Comparison of ENCODE assay signal across 8 cellular contexts in genomic region chr2:101223814-101224231, GRCh38. TPM values are rescaled to one million over a fixed set of nuclear protein-coding genes. Genes with fewer than 3 reads are reported as not detected.
DNase-seq lines count a peak whose midpoint lies in the region; ATAC-seq and TF ChIP-seq lines count a peak whose summit lies in the region.
"Had no signal": no experiment of that assay in that cellular context is flagged by ENCODE, and none has a peak within 500 bp of the region (broad histone marks: within the 10 kb centered on the region; RNA-seq: fewer than 3 reads in every experiment).

No MANE protein-coding gene starts in this region.

- TF ChIP-seq POLR2A in Raji (IDR thresholded peaks at IDR 0.05; ENCODE audit: insufficient read depth, low read depth, low read length): peak; percentile 28; the same call in 1 of the 2 replicates

- DNase-seq in activated naive CD8-positive, alpha-beta T cell treated with anti-CD3 and anti-CD28 coated beads for 36 hours: peak; percentile 37
- no peak for DNase-seq in globus pallidus (ENCODE audit: low spot score)
- DNase-seq in DMS 273 treated with DMSO at 0.1 percent for 48 hours (lab: John Stamatoyannopoulos, UW): no peak
- DNase-seq: pancreas had no signal

- no peak overlapping the region for H3K4me3 Mint-ChIP-seq in activated naive CD8-positive, alpha-beta T cell treated with anti-CD3 and anti-CD28 coated beads for 36 hours
- peak overlapping the region; percentile 36 for H3K4me3 Mint-ChIP-seq in stimulated activated naive CD8-positive, alpha-beta T cell treated with anti-CD3 and anti-CD28 coated beads, Interleukin-15, Interleukin-2, amounts not matched to agents 100 ng/mL and 50 ng/mL, for 24 hours

- H3K9me3 Mint-ChIP-seq in activated naive CD8-positive, alpha-beta T cell treated with anti-CD3 and anti-CD28 coated beads for 36 hours: peaks cover 17% of the 10 kb centered on the region
- H3K9me3 Mint-ChIP-seq in stimulated activated naive CD8-positive, alpha-beta T cell treated with anti-CD3 and anti-CD28 coated beads, Interleukin-15, Interleukin-2, amounts not matched to agents 100 ng/mL and 50 ng/mL, for 24 hours: peaks cover 5% of the 10 kb centered on the region

- ATAC-seq in GM19025 (IDR thresholded peaks at IDR 0.05; ENCODE audit: low read depth, unreplicated experiment) (peak; percentile 96), HG03060 (IDR thresholded peaks at IDR 0.05; ENCODE audit: low read depth, unreplicated experiment) (peak; percentile 96)

- no peaks in the 10 kb centered on the region for H3K27me3 Mint-ChIP-seq in activated naive CD8-positive, alpha-beta T cell treated with anti-CD3 and anti-CD28 coated beads for 36 hours
- no peaks in the 10 kb centered on the region for H3K27me3 Mint-ChIP-seq in stimulated activated naive CD8-positive, alpha-beta T cell treated with anti-CD3 and anti-CD28 coated beads, Interleukin-15, Interleukin-2, amounts not matched to agents 100 ng/mL and 50 ng/mL, for 24 hours

- H3K4me1 Mint-ChIP-seq in activated naive CD8-positive, alpha-beta T cell treated with anti-CD3 and anti-CD28 coated beads for 36 hours: peaks cover 19% of the 10 kb centered on the region
- H3K4me1 Mint-ChIP-seq in stimulated activated naive CD8-positive, alpha-beta T cell treated with anti-CD3 and anti-CD28 coated beads, Interleukin-15, Interleukin-2, amounts not matched to agents 100 ng/mL and 50 ng/mL, for 24 hours (ENCODE audit: low read depth): peaks cover 14% of the 10 kb centered on the region

- peak overlapping the region; percentile 65 for H3K27ac Mint-ChIP-seq in activated naive CD8-positive, alpha-beta T cell treated with anti-CD3 and anti-CD28 coated beads for 36 hours
- H3K27ac Mint-ChIP-seq in stimulated activated naive CD8-positive, alpha-beta T cell treated with anti-CD3 and anti-CD28 coated beads, Interleukin-15, Interleukin-2, amounts not matched to agents 100 ng/mL and 50 ng/mL, for 24 hours: peak overlapping the region; percentile 12

- peaks cover 9% of the 10 kb centered on the region for H3K36me3 Mint-ChIP-seq in activated naive CD8-positive, alpha-beta T cell treated with anti-CD3 and anti-CD28 coated beads for 36 hours
- peaks cover 3% of the 10 kb centered on the region for H3K36me3 Mint-ChIP-seq in stimulated activated naive CD8-positive, alpha-beta T cell treated with anti-CD3 and anti-CD28 coated beads, Interleukin-15, Interleukin-2, amounts not matched to agents 100 ng/mL and 50 ng/mL, for 24 hours (ENCODE audit: low read depth)

RNA-seq across cellular contexts. Expression of gene CNOT11, which starts 28.9 kb away (rescaled TPM):
- total RNA-seq in activated naive CD8-positive, alpha-beta T cell treated with anti-CD3 and anti-CD28 coated beads for 36 hours: 10 to 100 TPM; 60.7 to 64.7 TPM
